7 cellular contexts compared by ENCODE assay signal in the genomic region with DNA sequence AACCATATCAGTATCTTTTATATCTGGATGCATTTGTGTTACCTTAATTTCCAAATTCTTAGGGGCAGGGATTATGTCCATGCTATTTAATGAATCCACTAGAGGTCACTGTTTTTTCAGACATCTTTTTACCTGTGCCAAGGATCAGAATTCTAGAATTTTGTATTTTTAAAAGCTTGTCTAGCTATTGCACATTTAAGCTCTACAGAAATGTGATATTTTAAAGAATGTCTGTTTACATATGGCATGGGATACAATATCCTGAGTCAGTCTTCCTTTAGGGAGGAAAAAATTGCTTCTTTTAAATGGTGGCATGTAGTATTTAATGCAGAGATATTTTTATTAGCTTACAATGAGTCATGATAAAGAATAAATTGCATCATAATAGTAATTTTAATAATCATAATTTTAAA. TPM values are rescaled to one million over a fixed set of nuclear protein-coding genes. Genes with fewer than 3 reads are reported as not detected.
DNase-seq lines count a peak whose midpoint lies in the region; ATAC-seq and TF ChIP-seq lines count a peak whose summit lies in the region.

No MANE protein-coding gene starts in this region.

- no peak overlapping the region for H3K4me3 ChIP-seq in SU-DHL-6 (ENCODE audit: insufficient read depth, low read length, poor library complexity, severe bottlenecking)

- H3K9me3 ChIP-seq in SU-DHL-6 (ENCODE audit: insufficient read depth, low read length) = no peaks in the 10 kb centered on the region

- H2AFZ ChIP-seq in SU-DHL-6 (ENCODE audit: low read depth, low read length, severe bottlenecking) = no peak overlapping the region

- H4K20me1 ChIP-seq in SU-DHL-6 (ENCODE audit: low read depth, low read length) = no peaks in the 10 kb centered on the region

- peaks cover 10% of the 10 kb centered on the region; the same call in 1 of the 2 replicates for H3K36me3 ChIP-seq in SU-DHL-6 (ENCODE audit: low read length)

- DNase-seq in GM10266 (ENCODE audit: extremely low spot score) = peak; percentile 31
- peak; percentile 44 for DNase-seq in LoVo (ENCODE audit: low spot score)
- peak; percentile 31 for DNase-seq in germinal center (ENCODE audit: low spot score)
- DNase-seq in superior temporal gyrus (ENCODE audit: extremely low spot score) = peak; percentile 64
- DNase-seq in RPMI8226 = no peak
- no peak for DNase-seq in omental fat pad (ENCODE audit: low spot score)

- TF ChIP-seq CTCF in GM10266 (IDR thresholded peaks at IDR 0.05; ENCODE audit: control insufficient read depth, insufficient read depth, low read depth, missing control alignments) = peak; percentile 52
- TF ChIP-seq CTCF in SU-DHL-6 (IDR thresholded peaks at IDR 0.05; ENCODE audit: insufficient read depth, low read length, poor library complexity, severe bottlenecking) = peak; percentile 52
- no peak for TF ChIP-seq CTCF in omental fat pad (IDR thresholded peaks at IDR 0.05)

- H3K27me3 ChIP-seq in SU-DHL-6 (ENCODE audit: low read length) = no peaks in the 10 kb centered on the region

- no peak for ATAC-seq in omental fat pad (ENCODE audit: low FRiP score)

- H3K27ac ChIP-seq in SU-DHL-6 (ENCODE audit: low read depth, low read length) = no peak overlapping the region

- no peaks in the 10 kb centered on the region for H3K9me2 ChIP-seq in SU-DHL-6 (replicated peaks; ENCODE audit: insufficient read depth, low read length)

- H3K9ac ChIP-seq in SU-DHL-6 (ENCODE audit: low read length) = no peak overlapping the region

- H3K79me2 ChIP-seq in SU-DHL-6 (ENCODE audit: insufficient read depth, low read length) = no peaks in the 10 kb centered on the region

- H3K4me2 ChIP-seq in SU-DHL-6 (ENCODE audit: low read depth, low read length, poor library complexity, severe bottlenecking) = no peak overlapping the region

- no peaks in the 10 kb centered on the region for H3F3A ChIP-seq in SU-DHL-6 (ENCODE audit: insufficient read depth)

RNA-seq across cellular contexts. Expression of a gene that starts 11.3 kb away (rescaled TPM):
- 10 to 100 TPM in 1 of 4 donors, 1 to 10 TPM in 3; 4.8 to 11.5 (median 6.7) TPM for total RNA-seq in omental fat pad

RNA-seq across cellular contexts. Expression of a gene that starts 11.4 kb away (rescaled TPM):
- 10 to 100 TPM in 2 of 4 donors, 1 to 10 TPM in 2; 7.0 to 12.6 (median 9.4) TPM for total RNA-seq in omental fat pad

Comparison
In these comparisons a context has a peak if more than half of its experiments do, and no peak if none do; other contexts are left out.
1. DNase-seq: peak in GM10266 (single experiment), LoVo (single experiment), germinal center (single experiment) and superior temporal gyrus (single experiment); none in RPMI8226 (single experiment) and omental fat pad (single experiment).
2. CTCF ChIP-seq: peak in GM10266 (single experiment) and SU-DHL-6 (single experiment); none in omental fat pad (0 of 3).